18 cellular contexts compared by ENCODE assay signal in genomic region chr5:96741911-96742310, GRCh38.
DNase-seq lines count a peak whose midpoint lies in the region; ATAC-seq and TF ChIP-seq lines count a peak whose summit lies in the region.
"Had no signal": no experiment of that assay in that cellular context is flagged by ENCODE, and none has a peak within 500 bp of the region (broad histone marks: within the 10 kb centered on the region; RNA-seq: fewer than 3 reads in every experiment).

No MANE protein-coding gene starts in this region.

- H3K9ac ChIP-seq in subcutaneous abdominal adipose tissue (ENCODE audit: low read length in 5 of 5) = peak overlapping the region in 1 of 5 donors; percentile 28
- H3K9ac ChIP-seq: parathyroid adenoma had no signal

- no peak for TF ChIP-seq CTCF in activated CD8-positive, alpha-beta T cell treated with anti-CD3 and anti-CD28 coated beads for 36 hours (IDR thresholded peaks at IDR 0.05)
- TF ChIP-seq CTCF in hepatocyte (IDR thresholded peaks at IDR 0.05; ENCODE audit: poor library complexity) (no peak), psoas muscle (IDR thresholded peaks at IDR 0.05) (no peak)

- CTCF ChIA-PET in activated CD8-positive, alpha-beta T cell treated with anti-CD3 and anti-CD28 coated beads for 36 hours (lab: Charles Lee) = interaction anchor here (0.8 to 3.7 kb wide), 4 partner anchors 10 to 127 kb away, joined by 3 to 22 read pairs (median 4); no protein-coding TSS in a partner anchor
- CTCF ChIA-PET in activated CD8-positive, alpha-beta T cell treated with anti-CD3 and anti-CD28 coated beads, Interleukin-2, amount 10 ng/mL, durations not matched to agents 7 days and 5 days (lab: Charles Lee) = interaction anchor here (0.9 to 4.0 kb wide), 6 partner anchors 9 to 396 kb away, joined by 3 to 22 read pairs (median 3); no protein-coding TSS in a partner anchor

- intact Hi-C loops in activated CD8-positive, alpha-beta T cell treated with anti-CD3 and anti-CD28 coated beads for 36 hours (cut with micrococcal nuclease) = loop anchor here (10.0 kb wide), 1 partner anchor 127 kb away; no protein-coding TSS in a partner anchor
- intact Hi-C loops in activated T-helper 1 cell treated with anti-CD3 and anti-CD28 coated beads, Interleukin-12 subunit alpha, Interleukin-12 subunit beta, Interleukin-2, Interleukin-4 antibody, amounts not matched to agents 30 ng/mL and 10 ng/mL and 1 ng/mL, durations not matched to agents 14 hours and 24 hours and 36 hours (cut with micrococcal nuclease) = no loop called here
- intact Hi-C loops in psoas muscle (cut with DNase I) = loop anchor here in 1 of 2 donors (10.0 kb wide), 1 partner anchor 127 kb away; no protein-coding TSS in a partner anchor

- H2AFZ ChIP-seq in hepatocyte = no peak overlapping the region
- H2AFZ ChIP-seq: parathyroid adenoma had no signal

- H3K4me3 ChIP-seq in hepatocyte (no peak overlapping the region), subcutaneous abdominal adipose tissue (ENCODE audit: low read depth in 1 of 5, low read length in 5 of 5) (no peak overlapping the region), psoas muscle (no peak overlapping the region)
- H3K4me3 ChIP-seq: stomach had no signal

- no peak overlapping the region for H3K4me2 ChIP-seq in hepatocyte

- H3K4me3 Mint-ChIP-seq in activated CD8-positive, alpha-beta T cell treated with anti-CD3 and anti-CD28 coated beads for 36 hours = no peak overlapping the region
- no peak overlapping the region for H3K4me3 Mint-ChIP-seq in activated CD8-positive, alpha-beta T cell treated with anti-CD3 and anti-CD28 coated beads, Interleukin-2, amount 10 ng/mL, durations not matched to agents 7 days and 5 days
- no peak overlapping the region for H3K4me3 Mint-ChIP-seq in activated T-helper 1 cell treated with anti-CD3 and anti-CD28 coated beads, Interleukin-12 subunit alpha, Interleukin-12 subunit beta, Interleukin-2, Interleukin-4 antibody, amounts not matched to agents 30 ng/mL and 10 ng/mL and 1 ng/mL, durations not matched to agents 14 hours and 24 hours and 36 hours
- H3K4me3 Mint-ChIP-seq: central memory CD8-positive, alpha-beta T cell had no signal

- peaks cover 2% of the 10 kb centered on the region for H3K9me3 Mint-ChIP-seq in activated CD8-positive, alpha-beta T cell treated with anti-CD3 and anti-CD28 coated beads for 36 hours
- no peaks in the 10 kb centered on the region for H3K9me3 Mint-ChIP-seq in activated CD8-positive, alpha-beta T cell treated with anti-CD3 and anti-CD28 coated beads, Interleukin-2, amount 10 ng/mL, durations not matched to agents 7 days and 5 days (ENCODE audit: insufficient read depth)
- H3K9me3 Mint-ChIP-seq in activated T-helper 1 cell treated with anti-CD3 and anti-CD28 coated beads, Interleukin-12 subunit alpha, Interleukin-12 subunit beta, Interleukin-2, Interleukin-4 antibody, amounts not matched to agents 30 ng/mL and 10 ng/mL and 1 ng/mL, durations not matched to agents 14 hours and 24 hours and 36 hours = no peaks in the 10 kb centered on the region
- H3K9me3 Mint-ChIP-seq: central memory CD8-positive, alpha-beta T cell had no signal

- peak overlapping the region; percentile 21 for H3K27ac Mint-ChIP-seq in activated CD8-positive, alpha-beta T cell treated with anti-CD3 and anti-CD28 coated beads for 36 hours
- no peak overlapping the region for H3K27ac Mint-ChIP-seq in activated CD8-positive, alpha-beta T cell treated with anti-CD3 and anti-CD28 coated beads, Interleukin-2, amount 10 ng/mL, durations not matched to agents 7 days and 5 days
- H3K27ac Mint-ChIP-seq in activated T-helper 1 cell treated with anti-CD3 and anti-CD28 coated beads, Interleukin-12 subunit alpha, Interleukin-12 subunit beta, Interleukin-2, Interleukin-4 antibody, amounts not matched to agents 30 ng/mL and 10 ng/mL and 1 ng/mL, durations not matched to agents 14 hours and 24 hours and 36 hours = peak overlapping the region; percentile 29

- no peaks in the 10 kb centered on the region for H3K9me2 ChIP-seq in hepatocyte (replicated peaks; ENCODE audit: insufficient read depth)

- H3K27me3 ChIP-seq in hepatocyte = no peaks in the 10 kb centered on the region
- H3K27me3 ChIP-seq in subcutaneous abdominal adipose tissue (ENCODE audit: control insufficient read depth in 5 of 5, insufficient read depth in 4 of 5, low read length in 5 of 5) = no peaks in the 10 kb centered on the region
- H3K27me3 ChIP-seq in psoas muscle (ENCODE audit: insufficient read depth in 3 of 3, low read length in 2 of 3) = no peaks in the 10 kb centered on the region
- H3K27me3 ChIP-seq: stomach had no signal

- no peaks in the 10 kb centered on the region for H3K9me3 ChIP-seq in hepatocyte (ENCODE audit: low read depth)
- H3K9me3 ChIP-seq in subcutaneous abdominal adipose tissue (ENCODE audit: control insufficient read depth in 5 of 5, low read length in 5 of 5) = no peaks in the 10 kb centered on the region
- H3K9me3 ChIP-seq in psoas muscle = no peaks in the 10 kb centered on the region
- H3K9me3 ChIP-seq: stomach had no signal

- no peaks in the 10 kb centered on the region for H3K79me2 ChIP-seq in hepatocyte
- H3K79me2 ChIP-seq: parathyroid adenoma had no signal

- peaks cover 37% of the 10 kb centered on the region for H3K4me1 Mint-ChIP-seq in activated CD8-positive, alpha-beta T cell treated with anti-CD3 and anti-CD28 coated beads for 36 hours (ENCODE audit: low read depth)
- peaks cover 2% of the 10 kb centered on the region for H3K4me1 Mint-ChIP-seq in activated CD8-positive, alpha-beta T cell treated with anti-CD3 and anti-CD28 coated beads, Interleukin-2, amount 10 ng/mL, durations not matched to agents 7 days and 5 days (ENCODE audit: low read depth)
- H3K4me1 Mint-ChIP-seq in activated T-helper 1 cell treated with anti-CD3 and anti-CD28 coated beads, Interleukin-12 subunit alpha, Interleukin-12 subunit beta, Interleukin-2, Interleukin-4 antibody, amounts not matched to agents 30 ng/mL and 10 ng/mL and 1 ng/mL, durations not matched to agents 14 hours and 24 hours and 36 hours (ENCODE audit: low read depth) = peaks cover 17% of the 10 kb centered on the region
- H3K4me1 Mint-ChIP-seq: central memory CD8-positive, alpha-beta T cell had no signal

- peaks cover 40% of the 10 kb centered on the region for H3K36me3 Mint-ChIP-seq in activated CD8-positive, alpha-beta T cell treated with anti-CD3 and anti-CD28 coated beads for 36 hours (ENCODE audit: low read depth)
- peaks cover 65% of the 10 kb centered on the region for H3K36me3 Mint-ChIP-seq in activated CD8-positive, alpha-beta T cell treated with anti-CD3 and anti-CD28 coated beads, Interleukin-2, amount 10 ng/mL, durations not matched to agents 7 days and 5 days (ENCODE audit: low read depth)
- peaks cover 54% of the 10 kb centered on the region for H3K36me3 Mint-ChIP-seq in activated T-helper 1 cell treated with anti-CD3 and anti-CD28 coated beads, Interleukin-12 subunit alpha, Interleukin-12 subunit beta, Interleukin-2, Interleukin-4 antibody, amounts not matched to agents 30 ng/mL and 10 ng/mL and 1 ng/mL, durations not matched to agents 14 hours and 24 hours and 36 hours (ENCODE audit: low read depth)

- H3K27ac ChIP-seq in hepatocyte (peak overlapping the region; percentile 52), subcutaneous abdominal adipose tissue (ENCODE audit: low read depth, low read length) (peak overlapping the region; percentile 5), psoas muscle (no peak overlapping the region)
- H3K27ac ChIP-seq: parathyroid adenoma had no signal

- H3K36me3 ChIP-seq in hepatocyte (replicated peaks; ENCODE audit: insufficient read depth, low read depth) (peaks cover 3% of the 10 kb centered on the region), subcutaneous abdominal adipose tissue (ENCODE audit: control insufficient read depth in 5 of 5, insufficient read depth in 5 of 5, low read length in 5 of 5) (peaks cover 65 to 97% (median 93%) of the 10 kb centered on the region in 5 donors), psoas muscle (ENCODE audit: insufficient read depth in 1 of 2, low read depth in 1 of 2) (peaks cover 34 to 100% of the 10 kb centered on the region in 2 donors)

- 27% methylated on average over 3 of the region's 3 CpGs for WGBS in hepatocyte (ENCODE audit: low lambda C conversion rate, missing lambda C conversion rate)
- 48 to 62% (median 54%) methylated on average over 3 of the region's 3 CpGs for WGBS in psoas muscle, 3 donors

- ATAC-seq in activated CD8-positive, alpha-beta T cell treated with anti-CD3 and anti-CD28 coated beads for 36 hours = no peak
- ATAC-seq in activated CD8-positive, alpha-beta T cell treated with anti-CD3 and anti-CD28 coated beads, Interleukin-2, amount 10 ng/mL, durations not matched to agents 7 days and 5 days = no peak
- no peak for ATAC-seq in psoas muscle

- H4K20me1 ChIP-seq in hepatocyte (ENCODE audit: insufficient read depth, poor library complexity, severe bottlenecking) = no peaks in the 10 kb centered on the region

- H3K27me3 Mint-ChIP-seq in activated CD8-positive, alpha-beta T cell treated with anti-CD3 and anti-CD28 coated beads for 36 hours = no peaks in the 10 kb centered on the region
- H3K27me3 Mint-ChIP-seq in activated CD8-positive, alpha-beta T cell treated with anti-CD3 and anti-CD28 coated beads, Interleukin-2, amount 10 ng/mL, durations not matched to agents 7 days and 5 days (ENCODE audit: low read depth) = no peaks in the 10 kb centered on the region
- no peaks in the 10 kb centered on the region for H3K27me3 Mint-ChIP-seq in activated T-helper 1 cell treated with anti-CD3 and anti-CD28 coated beads, Interleukin-12 subunit alpha, Interleukin-12 subunit beta, Interleukin-2, Interleukin-4 antibody, amounts not matched to agents 30 ng/mL and 10 ng/mL and 1 ng/mL, durations not matched to agents 14 hours and 24 hours and 36 hours (ENCODE audit: insufficient read depth)
- H3K27me3 Mint-ChIP-seq: central memory CD8-positive, alpha-beta T cell had no signal

- DNase-seq in activated CD8-positive, alpha-beta T cell treated with anti-CD3 and anti-CD28 coated beads for 36 hours = no peak
- no peak for DNase-seq in activated CD8-positive, alpha-beta T cell treated with anti-CD3 and anti-CD28 coated beads, Interleukin-2, amount 10 ng/mL, durations not matched to agents 7 days and 5 days
- no peak for DNase-seq in activated T-helper 1 cell treated with anti-CD3 and anti-CD28 coated beads, Interleukin-12 subunit alpha, Interleukin-12 subunit beta, Interleukin-2, Interleukin-4 antibody, amounts not matched to agents 30 ng/mL and 10 ng/mL and 1 ng/mL, durations not matched to agents 14 hours and 24 hours and 36 hours (ENCODE audit: low spot score)
- DNase-seq in hepatocyte (ENCODE audit: low spot score) = peak; percentile 41
- DNase-seq in GDM1 (lab: John Stamatoyannopoulos, UW) = no peak
- no peak for DNase-seq in stimulated activated CD4-positive, alpha-beta T cell treated with anti-CD3 and anti-CD28 coated beads, Interleukin-2, amount 100 ng/mL, for 48 hours
- DNase-seq in psoas muscle = no peak
- DNase-seq: ACHN; activated T-cell treated with anti-CD3 and anti-CD28 coated beads, Interleukin-2, amount 50 U/mL, for 1 hour; COR-L47; effector CD8-positive, alpha-beta T cell; Karpas-422; NCI-H1092 treated with DMSO at 0.1 percent for 48 hours; SHP77 treated with DMSO at 0.1 percent for 48 hours; stomach had no signal

- H3K4me1 ChIP-seq in hepatocyte (ENCODE audit: insufficient read depth) = peaks cover 16% of the 10 kb centered on the region
- peaks cover 0 to 8% (median 5%) of the 10 kb centered on the region in 5 donors for H3K4me1 ChIP-seq in subcutaneous abdominal adipose tissue (ENCODE audit: control insufficient read depth in 5 of 5, insufficient read depth in 5 of 5, low read length in 5 of 5)
- H3K4me1 ChIP-seq in psoas muscle = no peaks in the 10 kb centered on the region
- H3K4me1 ChIP-seq: parathyroid adenoma had no signal

- POLR2A ChIA-PET in activated CD8-positive, alpha-beta T cell treated with anti-CD3 and anti-CD28 coated beads for 36 hours (lab: Charles Lee) = interaction anchor here (0.9 to 1.8 kb wide), 3 partner anchors 8 to 127 kb away, joined by 3 to 5 read pairs (median 4); no protein-coding TSS in a partner anchor
- POLR2A ChIA-PET in activated CD8-positive, alpha-beta T cell treated with anti-CD3 and anti-CD28 coated beads, Interleukin-2, amount 10 ng/mL, durations not matched to agents 7 days and 5 days (lab: Charles Lee) = no interaction called here
